Comparison of ENCODE assay signal across 10 cellular contexts in genomic region chr10:78774999-78775711, GRCh38.
A peak's percentile ranks its signal among the peaks of the same experiment; 100 is the strongest.
DNase-seq lines count a peak whose midpoint lies in the region; TF ChIP-seq lines count a peak whose summit lies in the region.
"Had no signal": no experiment of that assay in that cellular context is flagged by ENCODE, and none has a peak within 500 bp of the region (broad histone marks: within the 10 kb centered on the region; RNA-seq: fewer than 3 reads in every experiment).

No MANE protein-coding gene starts in this region.

- no peaks in the 10 kb centered on the region for H3K36me3 Mint-ChIP-seq in glutamatergic neuron (ENCODE audit: unreplicated experiment)
- no peaks in the 10 kb centered on the region for H3K36me3 Mint-ChIP-seq in activated T-helper 1 cell treated with anti-CD3 and anti-CD28 coated beads, Interleukin-12 subunit alpha, Interleukin-12 subunit beta, Interleukin-2, Interleukin-4 antibody, amounts not matched to agents 30 ng/mL and 10 ng/mL and 1 ng/mL, durations not matched to agents 14 hours and 24 hours and 36 hours (ENCODE audit: low read depth)

- no peaks in the 10 kb centered on the region for H3K79me1 ChIP-seq in mesenchymal stem cell (replicated peaks; ENCODE audit: low read length, poor library complexity, severe bottlenecking)

- no peak overlapping the region for H2AK5ac ChIP-seq in mesenchymal stem cell (ENCODE audit: low read length, severe bottlenecking)

- H4K91ac ChIP-seq in mesenchymal stem cell (ENCODE audit: low read length), result no peak overlapping the region

- no peaks in the 10 kb centered on the region for H3K4me1 Mint-ChIP-seq in glutamatergic neuron (ENCODE audit: low read depth, unreplicated experiment)
- H3K4me1 Mint-ChIP-seq in activated T-helper 1 cell treated with anti-CD3 and anti-CD28 coated beads, Interleukin-12 subunit alpha, Interleukin-12 subunit beta, Interleukin-2, Interleukin-4 antibody, amounts not matched to agents 30 ng/mL and 10 ng/mL and 1 ng/mL, durations not matched to agents 14 hours and 24 hours and 36 hours (ENCODE audit: low read depth), result no peaks in the 10 kb centered on the region

- in situ Hi-C loops in astrocyte of the spinal cord (cut with HindIII; ENCODE audit: low sequenced_read_pairs), result no loop called here

- no peak overlapping the region for H3K9ac ChIP-seq in mesenchymal stem cell (ENCODE audit: low read length)

- H3K27ac ChIP-seq in mesenchymal stem cell (ENCODE audit: low read length, poor library complexity, severe bottlenecking) (peak overlapping the region; percentile 80), tibial artery (peak overlapping the region; percentile 76 to 82)
- H3K27ac ChIP-seq: 22Rv1 had no signal

- H2BK120ac ChIP-seq in mesenchymal stem cell (ENCODE audit: low read depth, low read length), result no peak overlapping the region

- no peak overlapping the region for H3K27ac Mint-ChIP-seq in glutamatergic neuron (ENCODE audit: unreplicated experiment)
- no peak overlapping the region for H3K27ac Mint-ChIP-seq in activated T-helper 1 cell treated with anti-CD3 and anti-CD28 coated beads, Interleukin-12 subunit alpha, Interleukin-12 subunit beta, Interleukin-2, Interleukin-4 antibody, amounts not matched to agents 30 ng/mL and 10 ng/mL and 1 ng/mL, durations not matched to agents 14 hours and 24 hours and 36 hours
- H3K27ac Mint-ChIP-seq: activated CD8-positive, alpha-beta T cell treated with anti-CD3 and anti-CD28 coated beads for 36 hours had no signal

- no peak overlapping the region for H3K4me2 ChIP-seq in mesenchymal stem cell (ENCODE audit: low read length, poor library complexity, severe bottlenecking)

- H3K9me3 Mint-ChIP-seq in glutamatergic neuron (ENCODE audit: unreplicated experiment), result no peaks in the 10 kb centered on the region
- no peaks in the 10 kb centered on the region for H3K9me3 Mint-ChIP-seq in activated T-helper 1 cell treated with anti-CD3 and anti-CD28 coated beads, Interleukin-12 subunit alpha, Interleukin-12 subunit beta, Interleukin-2, Interleukin-4 antibody, amounts not matched to agents 30 ng/mL and 10 ng/mL and 1 ng/mL, durations not matched to agents 14 hours and 24 hours and 36 hours
- H3K9me3 Mint-ChIP-seq: activated CD8-positive, alpha-beta T cell treated with anti-CD3 and anti-CD28 coated beads for 36 hours had no signal

- H3K14ac ChIP-seq in mesenchymal stem cell (ENCODE audit: low read length in 2 of 2), result no peak overlapping the region

- H2BK5ac ChIP-seq in mesenchymal stem cell (ENCODE audit: low read depth, low read length, poor library complexity, severe bottlenecking), result no peak overlapping the region

- H3K27me3 ChIP-seq in mesenchymal stem cell (ENCODE audit: control insufficient read depth in 1 of 2, insufficient read depth in 1 of 2, low read length in 2 of 2) (peaks cover 0 to 4% of the 10 kb centered on the region in 2 experiments), tibial artery (no peaks in the 10 kb centered on the region)

- peak overlapping the region in 1 of 2 experiments; percentile 84 for H3K18ac ChIP-seq in mesenchymal stem cell (ENCODE audit: low read depth in 1 of 2, low read length in 2 of 2)

- TF ChIP-seq CTCF in astrocyte of the spinal cord (IDR thresholded peaks at IDR 0.05; ENCODE audit: low read depth, low read length) (no peak), tibial artery (IDR thresholded peaks at IDR 0.05) (peak in 1 of 2 experiments; percentile 9), glutamatergic neuron (IDR thresholded peaks at IDR 0.05; ENCODE audit: partially characterized antibody, unreplicated experiment) (no peak)

- no peak overlapping the region for H3K23ac ChIP-seq in mesenchymal stem cell (ENCODE audit: low read length in 2 of 2)

- peaks cover 6% of the 10 kb centered on the region for H3K27me3 Mint-ChIP-seq in glutamatergic neuron (ENCODE audit: unreplicated experiment)
- no peaks in the 10 kb centered on the region for H3K27me3 Mint-ChIP-seq in activated T-helper 1 cell treated with anti-CD3 and anti-CD28 coated beads, Interleukin-12 subunit alpha, Interleukin-12 subunit beta, Interleukin-2, Interleukin-4 antibody, amounts not matched to agents 30 ng/mL and 10 ng/mL and 1 ng/mL, durations not matched to agents 14 hours and 24 hours and 36 hours (ENCODE audit: insufficient read depth)
- H3K27me3 Mint-ChIP-seq: activated CD8-positive, alpha-beta T cell treated with anti-CD3 and anti-CD28 coated beads for 36 hours had no signal

- peaks cover 51% of the 10 kb centered on the region for H3K4me1 ChIP-seq in mesenchymal stem cell (ENCODE audit: control insufficient read depth, insufficient read depth, low read depth, low read length)
- peaks cover 0 to 77% (median 52%) of the 10 kb centered on the region in 4 donors for H3K4me1 ChIP-seq in tibial artery

- H2BK12ac ChIP-seq in mesenchymal stem cell (ENCODE audit: low read length in 2 of 2), result peak overlapping the region; percentile 27 to 46

- intact Hi-C loops in tibial artery (cut with DNase I; ENCODE audit: low total_unique reads), result no loop called here
- intact Hi-C loops in activated T-helper 1 cell treated with anti-CD3 and anti-CD28 coated beads, Interleukin-12 subunit alpha, Interleukin-12 subunit beta, Interleukin-2, Interleukin-4 antibody, amounts not matched to agents 30 ng/mL and 10 ng/mL and 1 ng/mL, durations not matched to agents 14 hours and 24 hours and 36 hours (cut with micrococcal nuclease), result no loop called here

- H4K8ac ChIP-seq in mesenchymal stem cell (ENCODE audit: low read length), result peak overlapping the region; percentile 70

- 42% methylated on average over 12 of the region's 14 CpGs for WGBS in mesenchymal stem cell

- DNase-seq in NCI-H1417 (lab: John Stamatoyannopoulos, UW) (peak in 2 of 3 experiments; percentile 64 to 67), NCI-H1417 treated with DMSO at 0.1 percent for 48 hours (lab: John Stamatoyannopoulos, UW) (no peak), astrocyte of the spinal cord (ENCODE audit: low read depth, low spot score) (peak; percentile 81), mesenchymal stem cell (peak; percentile 96), tibial artery (peak in 1 of 2 donors; percentile 73), glutamatergic neuron (no peak)
- no peak for DNase-seq in activated CD4-positive, CD25-positive, alpha-beta regulatory T cell (lab: John Stamatoyannopoulos, UW)
- DNase-seq in activated T-helper 1 cell treated with anti-CD3 and anti-CD28 coated beads, Interleukin-12 subunit alpha, Interleukin-12 subunit beta, Interleukin-2, Interleukin-4 antibody, amounts not matched to agents 30 ng/mL and 10 ng/mL and 1 ng/mL, durations not matched to agents 14 hours and 24 hours and 36 hours (ENCODE audit: low spot score), result no peak
- DNase-seq: activated CD8-positive, alpha-beta T cell treated with anti-CD3 and anti-CD28 coated beads for 36 hours had no signal

- H3K4ac ChIP-seq in mesenchymal stem cell (ENCODE audit: low read depth in 1 of 2, low read length in 2 of 2), result peak overlapping the region in 1 of 2 experiments; percentile 6

- H3K4me3 ChIP-seq in astrocyte of the spinal cord (ENCODE audit: low read depth, low read length), result no peak overlapping the region
- no peak overlapping the region for H3K4me3 ChIP-seq in mesenchymal stem cell (ENCODE audit: insufficient read depth in 1 of 2, low read depth in 1 of 2, low read length in 2 of 2)
- H3K4me3 ChIP-seq in tibial artery, result no peak overlapping the region

- no peaks in the 10 kb centered on the region for H3K9me3 ChIP-seq in mesenchymal stem cell (ENCODE audit: control insufficient read depth, low read length)
- no peaks in the 10 kb centered on the region for H3K9me3 ChIP-seq in tibial artery

- peak overlapping the region; percentile 1 for H2BK15ac ChIP-seq in mesenchymal stem cell (ENCODE audit: low read depth, poor library complexity, severe bottlenecking)

- no peak overlapping the region for H3K4me3 Mint-ChIP-seq in glutamatergic neuron (ENCODE audit: unreplicated experiment)
- no peak overlapping the region for H3K4me3 Mint-ChIP-seq in activated T-helper 1 cell treated with anti-CD3 and anti-CD28 coated beads, Interleukin-12 subunit alpha, Interleukin-12 subunit beta, Interleukin-2, Interleukin-4 antibody, amounts not matched to agents 30 ng/mL and 10 ng/mL and 1 ng/mL, durations not matched to agents 14 hours and 24 hours and 36 hours
- H3K4me3 Mint-ChIP-seq: activated CD8-positive, alpha-beta T cell treated with anti-CD3 and anti-CD28 coated beads for 36 hours had no signal

- H2AFZ ChIP-seq in mesenchymal stem cell (ENCODE audit: low read depth, low read length), result no peak overlapping the region

- H3K36me3 ChIP-seq in mesenchymal stem cell (ENCODE audit: control insufficient read depth in 1 of 2, insufficient read depth in 2 of 2, low read depth in 1 of 2, low read length in 2 of 2), result no peaks in the 10 kb centered on the region
- no peaks in the 10 kb centered on the region for H3K36me3 ChIP-seq in tibial artery

Comparison
In these comparisons a context has a peak if more than half of its experiments do, and no peak if none do; other contexts are left out.
1. DNase-seq: peak in NCI-H1417 (2 of 3), astrocyte of the spinal cord (single experiment) and mesenchymal stem cell (single experiment); none in NCI-H1417 treated with DMSO at 0.1 percent for 48 hours (single experiment), activated CD4-positive, CD25-positive, alpha-beta regulatory T cell (0 of 4), glutamatergic neuron (single experiment) and activated T-helper 1 cell treated with anti-CD3 and anti-CD28 coated beads, Interleukin-12 subunit alpha, Interleukin-12 subunit beta, Interleukin-2, Interleukin-4 antibody, amounts not matched to agents 30 ng/mL and 10 ng/mL and 1 ng/mL, durations not matched to agents 14 hours and 24 hours and 36 hours (single experiment).